ENCODE assay signal across 8 cellular contexts in genomic region chr19:42075364-42075615, GRCh38.
DNase-seq lines count a peak whose midpoint lies in the region; ATAC-seq and TF ChIP-seq lines count a peak whose summit lies in the region.

No MANE protein-coding gene starts in this region.

- H3K4me1 ChIP-seq in DOHH2 (ENCODE audit: control insufficient read depth, low read length) = peaks cover 20% of the 10 kb centered on the region
- peaks cover 14 to 28% of the 10 kb centered on the region in 2 donors for H3K4me1 ChIP-seq in muscle layer of duodenum (ENCODE audit: control insufficient read depth in 1 of 2, insufficient read depth in 2 of 2, low read length in 2 of 2)

- no peaks in the 10 kb centered on the region for H3K9me2 ChIP-seq in DOHH2 (replicated peaks; ENCODE audit: control insufficient read depth, low read length)

- H3K4me3 ChIP-seq in DOHH2 (ENCODE audit: low read length) (peak overlapping the region; percentile 77), muscle layer of duodenum (ENCODE audit: low read depth in 1 of 2, low read length in 2 of 2) (peak overlapping the region; percentile 83 to 99)

- no peak for TF ChIP-seq CTCF in DOHH2 (IDR thresholded peaks at IDR 0.05; ENCODE audit: low read depth, low read length, poor library complexity, severe bottlenecking)

- peaks cover 50% of the 10 kb centered on the region for H3K79me2 ChIP-seq in DOHH2 (ENCODE audit: control insufficient read depth, low read length)

- ATAC-seq in GM21717 (IDR thresholded peaks at IDR 0.05; ENCODE audit: unreplicated experiment) (no peak), GM21423 (IDR thresholded peaks at IDR 0.05; ENCODE audit: unreplicated experiment) (no peak)

- peaks cover 13% of the 10 kb centered on the region for H3F3A ChIP-seq in DOHH2 (ENCODE audit: control insufficient read depth, insufficient read depth)

- peaks cover 22% of the 10 kb centered on the region for H4K20me1 ChIP-seq in DOHH2 (ENCODE audit: control insufficient read depth, insufficient read depth, low read depth, low read length)

- H3K4me2 ChIP-seq in DOHH2 (ENCODE audit: low read length) = peak overlapping the region; percentile 82

- H3K27ac ChIP-seq in DOHH2 (ENCODE audit: low read depth, low read length) (peak overlapping the region; percentile 71), cingulate gyrus (ENCODE audit: low read depth, low read length) (peak overlapping the region; percentile 97), muscle layer of duodenum (ENCODE audit: low read length) (peak overlapping the region; percentile 100)

- DNase-seq in Kasumi-1 (lab: John Stamatoyannopoulos, UW) = peak; percentile 34 to 40
- DNase-seq in NCI-H1105 treated with DMSO at 0.1 percent for 48 hours (lab: John Stamatoyannopoulos, UW) = no peak
- DNase-seq in NCI-H187 treated with DMSO at 0.1 percent for 48 hours (lab: John Stamatoyannopoulos, UW) = no peak

- H3K27me3 ChIP-seq in DOHH2 (ENCODE audit: control insufficient read depth, low read length) = no peaks in the 10 kb centered on the region
- H3K27me3 ChIP-seq in muscle layer of duodenum (ENCODE audit: low read depth, low read length) = no peaks in the 10 kb centered on the region

- no peaks in the 10 kb centered on the region for H3K9me3 ChIP-seq in DOHH2 (ENCODE audit: control insufficient read depth, insufficient read depth, low read length)
- H3K9me3 ChIP-seq in muscle layer of duodenum (ENCODE audit: control insufficient read depth in 1 of 2, low read length in 2 of 2) = no peaks in the 10 kb centered on the region

- H3K36me3 ChIP-seq in DOHH2 (ENCODE audit: control insufficient read depth, low read length) = peaks cover 39% of the 10 kb centered on the region
- H3K36me3 ChIP-seq in muscle layer of duodenum (ENCODE audit: control insufficient read depth in 1 of 2, insufficient read depth in 2 of 2, low read length in 2 of 2) = peaks cover 18 to 20% of the 10 kb centered on the region in 2 donors

Comparison
In these comparisons a context has a peak if more than half of its experiments do, and no peak if none do; other contexts are left out.
1. DNase-seq: peak in Kasumi-1 (2 of 2); none in NCI-H1105 treated with DMSO at 0.1 percent for 48 hours (single experiment) and NCI-H187 treated with DMSO at 0.1 percent for 48 hours (single experiment).
2. Peak in every context shown above with its lines, with median percentiles within 50 percentile points of each other: H3K27ac ChIP-seq.